In the genomic region with DNA sequence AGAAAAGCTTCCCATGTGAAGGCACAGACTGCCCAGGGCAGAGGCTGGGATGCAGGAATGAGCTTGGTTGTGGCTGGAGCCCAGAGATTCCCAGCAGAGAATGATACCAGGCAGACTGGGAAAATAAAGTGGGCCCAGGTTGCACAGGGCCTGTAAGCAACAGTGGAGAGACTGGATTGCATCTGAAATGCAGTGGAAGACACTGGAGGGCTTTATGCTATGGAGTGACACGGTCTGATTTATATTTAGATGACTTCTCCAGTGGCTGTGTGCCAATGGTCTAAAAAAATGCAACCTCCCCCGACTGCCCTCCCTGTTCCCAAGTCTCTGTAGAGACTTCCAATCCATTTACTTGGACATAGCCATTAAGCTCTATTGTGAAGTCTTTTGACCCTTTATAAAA, we compare ENCODE assay signal across 22 cellular contexts.
DNase-seq lines count a peak whose midpoint lies in the region; ATAC-seq, FAIRE-seq and TF ChIP-seq lines count a peak whose summit lies in the region.
"Had no signal": no experiment of that assay in that cellular context is flagged by ENCODE, and none has a peak within 500 bp of the region (broad histone marks: within the 10 kb centered on the region; RNA-seq: fewer than 3 reads in every experiment).

No MANE protein-coding gene starts in this region.

- no peaks in the 10 kb centered on the region for H3K27me3 ChIP-seq in pancreas
- H3K27me3 ChIP-seq: heart right ventricle, sigmoid colon, uterus had no signal

- intact Hi-C loops in pancreas (cut with DNase I): no loop called here

- H3K27ac Mint-ChIP-seq in mesothelial cell of epicardium: peak overlapping the region; percentile 82
- H3K27ac Mint-ChIP-seq in activated naive CD8-positive, alpha-beta T cell treated with anti-CD3 and anti-CD28 coated beads for 36 hours: no peak overlapping the region

- no peak for FAIRE-seq in pancreas (lab: Jason Lieb, UNC)
- FAIRE-seq: colon had no signal

- peaks cover 25% of the 10 kb centered on the region for H3K4me1 Mint-ChIP-seq in mesothelial cell of epicardium
- no peaks in the 10 kb centered on the region for H3K4me1 Mint-ChIP-seq in activated naive CD8-positive, alpha-beta T cell treated with anti-CD3 and anti-CD28 coated beads for 36 hours

- WGBS in pancreas, 2 donors: 13 to 35% methylated on average over 2 of the region's 2 CpGs

- H3K9me3 Mint-ChIP-seq in mesothelial cell of epicardium: peaks cover 3% of the 10 kb centered on the region
- H3K9me3 Mint-ChIP-seq in activated naive CD8-positive, alpha-beta T cell treated with anti-CD3 and anti-CD28 coated beads for 36 hours: no peaks in the 10 kb centered on the region

- CTCF ChIA-PET in GM10248 (lab: Yijun Ruan, JAX): interaction anchor here (1.6 kb wide), 1 partner anchor 31 kb away, joined by 4 read pairs; no protein-coding TSS in a partner anchor

- no peaks in the 10 kb centered on the region for H3K36me3 ChIP-seq in pancreas
- H3K36me3 ChIP-seq: heart right ventricle, sigmoid colon, uterus had no signal

- no peaks in the 10 kb centered on the region for H3K27me3 Mint-ChIP-seq in mesothelial cell of epicardium (ENCODE audit: low read depth)
- H3K27me3 Mint-ChIP-seq in activated naive CD8-positive, alpha-beta T cell treated with anti-CD3 and anti-CD28 coated beads for 36 hours: no peaks in the 10 kb centered on the region

- H3K4me1 ChIP-seq in pancreas: no peaks in the 10 kb centered on the region
- H3K4me1 ChIP-seq: sigmoid colon, uterus had no signal

- no peak overlapping the region for H3K4me3 ChIP-seq in fibroblast of mammary gland (ENCODE audit: control insufficient read depth, low read depth, low read length)
- no peak overlapping the region for H3K4me3 ChIP-seq in pancreas
- H3K4me3 ChIP-seq: heart right ventricle, mucosa of descending colon, sigmoid colon, uterus had no signal

- ATAC-seq in pancreas: no peak
- ATAC-seq: mucosa of descending colon had no signal

- no peaks in the 10 kb centered on the region for H3K9me3 ChIP-seq in pancreas
- H3K9me3 ChIP-seq: mucosa of descending colon, sigmoid colon, uterus had no signal

- TF ChIP-seq CTCF in fibroblast of mammary gland (conservative IDR thresholded peaks at IDR 0.05; ENCODE audit: control insufficient read depth, insufficient read depth, low read depth, low read length) (no peak), mesothelial cell of epicardium (IDR thresholded peaks at IDR 0.05; ENCODE audit: unreplicated experiment) (no peak), pancreas (IDR thresholded peaks at IDR 0.05) (no peak), GM10248 (IDR thresholded peaks at IDR 0.05; ENCODE audit: control extremely low read depth, extremely low read depth, low read depth, missing control alignments) (no peak)

- DNase-seq in COLO829 (ENCODE audit: low spot score) (peak; percentile 18), NCI-H69 (lab: John Stamatoyannopoulos, UW) (peak; percentile 81), fibroblast of mammary gland (ENCODE audit: low read depth) (peak; percentile 47), mesothelial cell of epicardium (ENCODE audit: low spot score in 2 of 2, unreplicated experiment in 2 of 2) (peak in 1 of 2 experiments; percentile 51), pancreas (no peak), GM10248 (ENCODE audit: extremely low spot score) (no peak), RPMI8226 (no peak)
- DNase-seq in activated naive CD8-positive, alpha-beta T cell treated with anti-CD3 and anti-CD28 coated beads for 36 hours: no peak
- DNase-seq: activated CD4-positive, alpha-beta T cell treated with anti-CD3 and anti-CD28 coated beads for 4 hours; activated gamma-delta T cell; DND-41; heart right ventricle; IMR-90; MM.1S; mucosa of descending colon; NCI-H1694; NCI-H510A treated with DMSO at 0.1 percent for 48 hours; sigmoid colon; stimulated activated CD4-positive, alpha-beta T cell treated with anti-CD3 and anti-CD28 coated beads, Interleukin-1b, Interleukin-23, amount 100 ng/mL, for 48 hours; uterus had no signal

- H3K27ac ChIP-seq in pancreas: no peak overlapping the region
- H3K27ac ChIP-seq: epithelial cell of prostate, heart right ventricle, sigmoid colon, uterus had no signal

- POLR2A ChIA-PET in GM10248 (lab: Yijun Ruan, JAX): no interaction called here

- peaks cover 3% of the 10 kb centered on the region for H3K36me3 Mint-ChIP-seq in mesothelial cell of epicardium
- no peaks in the 10 kb centered on the region for H3K36me3 Mint-ChIP-seq in activated naive CD8-positive, alpha-beta T cell treated with anti-CD3 and anti-CD28 coated beads for 36 hours

- H3K4me3 Mint-ChIP-seq in mesothelial cell of epicardium: no peak overlapping the region
- no peak overlapping the region for H3K4me3 Mint-ChIP-seq in activated naive CD8-positive, alpha-beta T cell treated with anti-CD3 and anti-CD28 coated beads for 36 hours

Comparison
In these comparisons a context has a peak if more than half of its experiments do, and no peak if none do; other contexts are left out.
1. DNase-seq: peak in COLO829 (single experiment), NCI-H69 (single experiment) and fibroblast of mammary gland (single experiment); none in activated naive CD8-positive, alpha-beta T cell treated with anti-CD3 and anti-CD28 coated beads for 36 hours (single experiment), pancreas (0 of 6), GM10248 (single experiment) and RPMI8226 (single experiment).